ENCODE assay signal across 8 cellular contexts in genomic region chr7:151166629-151167196, GRCh38. TPM values are rescaled to one million over a fixed set of nuclear protein-coding genes. Genes with fewer than 3 reads are reported as not detected.
DNase-seq lines count a peak whose midpoint lies in the region; ATAC-seq and TF ChIP-seq lines count a peak whose summit lies in the region.

No MANE protein-coding gene starts in this region.

- no peak overlapping the region for H3K27ac Mint-ChIP-seq in naive B cell
- H3K27ac Mint-ChIP-seq in activated CD4-positive, alpha-beta memory T cell treated with anti-CD3 and anti-CD28 coated beads, Interleukin-2, amount 10 ng/mL, durations not matched to agents 7 days and 5 days: no peak overlapping the region

- H3K4me3 ChIP-seq in cardiac muscle cell (peak overlapping the region; percentile 49), colonic mucosa (peak overlapping the region; percentile 40), upper lobe of right lung (peak overlapping the region; percentile 47)

- no peak for DNase-seq in cardiac muscle cell (ENCODE audit: low read depth in 1 of 2, low spot score in 1 of 2)
- no peak for DNase-seq in cardiac septum (ENCODE audit: low spot score)
- no peak for DNase-seq in colonic mucosa
- DNase-seq in naive B cell: no peak
- DNase-seq in upper lobe of right lung: peak; percentile 60
- no peak for DNase-seq in activated CD4-positive, alpha-beta memory T cell treated with anti-CD3 and anti-CD28 coated beads, Interleukin-2, amount 10 ng/mL, durations not matched to agents 7 days and 5 days
- DNase-seq in occipital lobe (lab: John Stamatoyannopoulos, UW): no peak

- CTCF ChIA-PET in activated CD4-positive, alpha-beta memory T cell treated with anti-CD3 and anti-CD28 coated beads, Interleukin-2, amount 10 ng/mL, durations not matched to agents 7 days and 5 days (lab: Charles Lee): interaction anchor here (1.4 to 2.9 kb wide), 3 partner anchors 43 to 138 kb away, joined by 4 to 12 read pairs (median 11); no protein-coding TSS in a partner anchor

- TF ChIP-seq CTCF in cardiac muscle cell (IDR thresholded peaks at IDR 0.05; ENCODE audit: low read depth, low read length) (no peak), colonic mucosa (IDR thresholded peaks at IDR 0.05) (no peak), upper lobe of right lung (IDR thresholded peaks at IDR 0.05) (no peak)

- no peak overlapping the region for H3K9ac ChIP-seq in colonic mucosa (ENCODE audit: low read depth in 2 of 2, low read length in 2 of 2)

- ATAC-seq in naive B cell (ENCODE audit: low read depth in 2 of 2): no peak
- no peak for ATAC-seq in upper lobe of right lung
- ATAC-seq in HG03439 (IDR thresholded peaks at IDR 0.05; ENCODE audit: unreplicated experiment): no peak

- H3K36me3 Mint-ChIP-seq in naive B cell: no peaks in the 10 kb centered on the region
- H3K36me3 Mint-ChIP-seq in activated CD4-positive, alpha-beta memory T cell treated with anti-CD3 and anti-CD28 coated beads, Interleukin-2, amount 10 ng/mL, durations not matched to agents 7 days and 5 days (ENCODE audit: low read depth): no peaks in the 10 kb centered on the region

- no peaks in the 10 kb centered on the region for H3K9me3 Mint-ChIP-seq in naive B cell
- no peaks in the 10 kb centered on the region for H3K9me3 Mint-ChIP-seq in activated CD4-positive, alpha-beta memory T cell treated with anti-CD3 and anti-CD28 coated beads, Interleukin-2, amount 10 ng/mL, durations not matched to agents 7 days and 5 days

- peak overlapping the region; percentile 40 to 83 (median 72) for H3K4me3 Mint-ChIP-seq in naive B cell
- H3K4me3 Mint-ChIP-seq in activated CD4-positive, alpha-beta memory T cell treated with anti-CD3 and anti-CD28 coated beads, Interleukin-2, amount 10 ng/mL, durations not matched to agents 7 days and 5 days: no peak overlapping the region

- intact Hi-C loops in cardiac septum (cut with DNase I) (no loop called here), colonic mucosa (cut with DNase I) (no loop called here), upper lobe of right lung (cut with DNase I) (no loop called here)

- no peak overlapping the region for H3K27ac ChIP-seq in cardiac muscle cell
- no peak overlapping the region for H3K27ac ChIP-seq in colonic mucosa
- H3K27ac ChIP-seq in upper lobe of right lung: no peak overlapping the region

- peaks cover 31 to 38% (median 35%) of the 10 kb centered on the region in 3 donors for H3K27me3 Mint-ChIP-seq in naive B cell
- H3K27me3 Mint-ChIP-seq in activated CD4-positive, alpha-beta memory T cell treated with anti-CD3 and anti-CD28 coated beads, Interleukin-2, amount 10 ng/mL, durations not matched to agents 7 days and 5 days: peaks cover 31% of the 10 kb centered on the region

- no peaks in the 10 kb centered on the region for H3K36me3 ChIP-seq in cardiac muscle cell
- H3K36me3 ChIP-seq in colonic mucosa: no peaks in the 10 kb centered on the region
- no peaks in the 10 kb centered on the region for H3K36me3 ChIP-seq in upper lobe of right lung

- no peaks in the 10 kb centered on the region for H3K9me3 ChIP-seq in cardiac muscle cell (ENCODE audit: low read depth)
- H3K9me3 ChIP-seq in colonic mucosa: no peaks in the 10 kb centered on the region
- no peaks in the 10 kb centered on the region for H3K9me3 ChIP-seq in upper lobe of right lung

- POLR2A ChIA-PET in activated CD4-positive, alpha-beta memory T cell treated with anti-CD3 and anti-CD28 coated beads, Interleukin-2, amount 10 ng/mL, durations not matched to agents 7 days and 5 days (lab: Charles Lee): no interaction called here

- peaks cover 60% of the 10 kb centered on the region for H3K27me3 ChIP-seq in cardiac muscle cell
- peaks cover 44% of the 10 kb centered on the region for H3K27me3 ChIP-seq in colonic mucosa
- peaks cover 66% of the 10 kb centered on the region for H3K27me3 ChIP-seq in upper lobe of right lung

- H3K4me1 ChIP-seq in cardiac muscle cell (ENCODE audit: low read depth) (no peaks in the 10 kb centered on the region), colonic mucosa (peaks cover 6% of the 10 kb centered on the region), upper lobe of right lung (peaks cover 8% of the 10 kb centered on the region)

- peaks cover 8 to 12% (median 11%) of the 10 kb centered on the region in 3 donors for H3K4me1 Mint-ChIP-seq in naive B cell
- H3K4me1 Mint-ChIP-seq in activated CD4-positive, alpha-beta memory T cell treated with anti-CD3 and anti-CD28 coated beads, Interleukin-2, amount 10 ng/mL, durations not matched to agents 7 days and 5 days: peaks cover 7% of the 10 kb centered on the region

RNA-seq across cellular contexts. Expression of gene GBX1, which starts 0.8 kb away (rescaled TPM):
- 0.36 and 1.6 TPM in 2 replicates for total RNA-seq in cardiac muscle cell
- 1.1 and 1.3 TPM in 2 replicates for polyA plus RNA-seq in cardiac muscle cell
- total RNA-seq in cardiac septum: 0.57 TPM
- not detected for total RNA-seq in colonic mucosa
- not detected for polyA plus RNA-seq in naive B cell (ENCODE audit: low read depth in 6 of 6)
- total RNA-seq in upper lobe of right lung: not detected
- not detected for total RNA-seq in activated CD4-positive, alpha-beta memory T cell treated with anti-CD3 and anti-CD28 coated beads, Interleukin-2, amount 10 ng/mL, durations not matched to agents 7 days and 5 days
- total RNA-seq in occipital lobe: not detected

RNA-seq across cellular contexts. Expression of gene ASB10, which starts 20.3 kb away (rescaled TPM):
- 1.0 and 1.4 TPM in 2 replicates for total RNA-seq in cardiac muscle cell
- polyA plus RNA-seq in cardiac muscle cell: 0.57 TPM in 1 of 2 replicates, not detected in the other
- total RNA-seq in cardiac septum: 17.3 TPM
- total RNA-seq in colonic mucosa: not detected
- polyA plus RNA-seq in naive B cell (ENCODE audit: low read depth in 6 of 6): not detected
- not detected for total RNA-seq in upper lobe of right lung
- total RNA-seq in activated CD4-positive, alpha-beta memory T cell treated with anti-CD3 and anti-CD28 coated beads, Interleukin-2, amount 10 ng/mL, durations not matched to agents 7 days and 5 days: not detected
- not detected for total RNA-seq in occipital lobe

RNA-seq across cellular contexts. Expression of gene H2BK1, which starts 43.6 kb away (rescaled TPM):
- total RNA-seq in cardiac muscle cell (not detected in 2 replicates), cardiac septum (not detected), colonic mucosa (not detected), upper lobe of right lung (not detected), occipital lobe (not detected)
- polyA plus RNA-seq in cardiac muscle cell (not detected in 2 replicates), naive B cell (ENCODE audit: low read depth in 6 of 6) (not detected)
- total RNA-seq in activated CD4-positive, alpha-beta memory T cell treated with anti-CD3 and anti-CD28 coated beads, Interleukin-2, amount 10 ng/mL, durations not matched to agents 7 days and 5 days: not detected
